In genomic region chr1:92791487-92792058, GRCh38 we compare ENCODE assay signal across 2 cellular contexts.
A peak's percentile ranks its signal among the peaks of the same experiment; 100 is the strongest.
TF ChIP-seq lines count a peak whose summit lies in the region.

No MANE protein-coding gene starts in this region.

TF ChIP-seq in K562, 482 proteins besides CTCF, POLR2A, EP300 and RAD21 (continues in another document):
- TF ChIP-seq RBFOX2 (IDR thresholded peaks at IDR 0.05; ENCODE audit: low read depth, low read length) = no peak
- 0 out of 2 replicates have a peak, but pooled peaks have one; percentile 13 for TF ChIP-seq EHMT2 (IDR thresholded peaks at IDR 0.05)
- TF ChIP-seq, protein P1, sequence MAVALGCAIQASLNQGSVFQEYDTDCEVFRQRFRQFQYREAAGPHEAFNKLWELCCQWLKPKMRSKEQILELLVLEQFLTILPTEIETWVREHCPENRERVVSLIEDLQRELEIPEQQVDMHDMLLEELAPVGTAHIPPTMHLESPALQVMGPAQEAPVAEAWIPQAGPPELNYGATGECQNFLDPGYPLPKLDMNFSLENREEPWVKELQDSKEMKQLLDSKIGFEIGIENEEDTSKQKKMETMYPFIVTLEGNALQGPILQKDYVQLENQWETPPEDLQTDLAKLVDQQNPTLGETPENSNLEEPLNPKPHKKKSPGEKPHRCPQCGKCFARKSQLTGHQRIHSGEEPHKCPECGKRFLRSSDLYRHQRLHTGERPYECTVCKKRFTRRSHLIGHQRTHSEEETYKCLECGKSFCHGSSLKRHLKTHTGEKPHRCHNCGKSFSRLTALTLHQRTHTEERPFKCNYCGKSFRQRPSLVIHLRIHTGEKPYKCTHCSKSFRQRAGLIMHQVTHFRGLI (CRISPR knock-in tag; IDR thresholded peaks at IDR 0.05) = no peak
- peak; percentile 68 for TF ChIP-seq MTA1 (IDR thresholded peaks at IDR 0.05; ENCODE audit: borderline replicate concordance)
- TF ChIP-seq RFX1 (IDR thresholded peaks at IDR 0.05) = peak; percentile 50; the same call in 1 of the 2 replicates
- TF ChIP-seq FOXJ2 (tag; IDR thresholded peaks at IDR 0.05) = peak; percentile 65; the same call in 1 of the 2 replicates
- TF ChIP-seq PRMT5 (CRISPR knock-in tag; IDR thresholded peaks at IDR 0.05) = no peak
- 0 out of 2 replicates have a peak, but pooled peaks have one; percentile 20 for TF ChIP-seq ZC3H11A (IDR thresholded peaks at IDR 0.05; ENCODE audit: low read depth, low read length)
- TF ChIP-seq FOXK2 (conservative IDR thresholded peaks at IDR 0.05 in 1 of 2, IDR thresholded peaks at IDR 0.05 in 1 of 2; ENCODE audit: low read depth in 2 of 2) = peak in 1 of 2 experiments; percentile 48; a peak in 1 of 4 replicates
- TF ChIP-seq TRIM24 (IDR thresholded peaks at IDR 0.05) = 0 out of 4 replicates have a peak, but pooled peaks of 1 of the 2 experiments have one; percentile 9
- TF ChIP-seq ZBTB8A (IDR thresholded peaks at IDR 0.05; ENCODE audit: partially characterized antibody) = no peak
- peak in 1 of 2 experiments; percentile 7; a peak in 1 of 4 replicates for TF ChIP-seq RCOR1 (IDR thresholded peaks at IDR 0.05; ENCODE audit: borderline replicate concordance in 1 of 2, low read depth in 2 of 2, low read length in 2 of 2)
- 0 out of 4 replicates have a peak, but pooled peaks of 1 of the 2 experiments have one; percentile 53 for TF ChIP-seq KDM1A (IDR thresholded peaks at IDR 0.05)
- TF ChIP-seq MAFK (IDR thresholded peaks at IDR 0.05; ENCODE audit: low read length) = 0 out of 2 replicates have a peak, but pooled peaks have one; percentile 3
- TF ChIP-seq MYC (IDR thresholded peaks at IDR 0.05; ENCODE audit: low read depth, low read length) = 0 out of 2 replicates have a peak, but pooled peaks have one; percentile 34
- TF ChIP-seq MYC (CRISPR knock-in tag; IDR thresholded peaks at IDR 0.05; ENCODE audit: borderline replicate concordance, low read depth) = no peak
- peak; percentile 38; the same call in 1 of the 2 replicates for TF ChIP-seq FOXM1 (IDR thresholded peaks at IDR 0.05; ENCODE audit: low read depth)
- no peak for TF ChIP-seq FOXM1 (CRISPR knock-in tag; IDR thresholded peaks at IDR 0.05; ENCODE audit: low read depth)
- peak; percentile 34; the same call in 1 of the 2 replicates for TF ChIP-seq POLR2H (tag; IDR thresholded peaks at IDR 0.05; ENCODE audit: low read depth)
- TF ChIP-seq, protein P2, sequence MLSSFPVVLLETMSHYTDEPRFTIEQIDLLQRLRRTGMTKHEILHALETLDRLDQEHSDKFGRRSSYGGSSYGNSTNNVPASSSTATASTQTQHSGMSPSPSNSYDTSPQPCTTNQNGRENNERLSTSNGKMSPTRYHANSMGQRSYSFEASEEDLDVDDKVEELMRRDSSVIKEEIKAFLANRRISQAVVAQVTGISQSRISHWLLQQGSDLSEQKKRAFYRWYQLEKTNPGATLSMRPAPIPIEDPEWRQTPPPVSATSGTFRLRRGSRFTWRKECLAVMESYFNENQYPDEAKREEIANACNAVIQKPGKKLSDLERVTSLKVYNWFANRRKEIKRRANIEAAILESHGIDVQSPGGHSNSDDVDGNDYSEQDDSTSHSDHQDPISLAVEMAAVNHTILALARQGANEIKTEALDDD (IDR thresholded peaks at IDR 0.05) = no peak
- TF ChIP-seq ARID3B (CRISPR knock-in tag; IDR thresholded peaks at IDR 0.05; ENCODE audit: borderline replicate concordance) = no peak
- no peak for TF ChIP-seq SLC30A9 (CRISPR knock-in tag; IDR thresholded peaks at IDR 0.05)
- peak; percentile 100 for TF ChIP-seq MYNN (IDR thresholded peaks at IDR 0.05)
- peak; percentile 93 for TF ChIP-seq MYNN (CRISPR knock-in tag; IDR thresholded peaks at IDR 0.05)
- TF ChIP-seq MEF2A (IDR thresholded peaks at IDR 0.05; ENCODE audit: control insufficient read depth, low read depth, low read length) = peak; percentile 84
- peak; percentile 45 for TF ChIP-seq KDM5B (IDR thresholded peaks at IDR 0.05; ENCODE audit: insufficient replicate concordance, low read depth, low read length)
- 0 out of 4 replicates have a peak, but pooled peaks of 1 of the 2 experiments have one; percentile 16 for TF ChIP-seq ZMIZ1 (IDR thresholded peaks at IDR 0.05; ENCODE audit: low read depth in 2 of 2, low read length in 2 of 2)

TF ChIP-seq in neural cell, 6 proteins besides CTCF, POLR2A, EP300 and RAD21:
- TF ChIP-seq EZH2 (IDR thresholded peaks at IDR 0.05; ENCODE audit: borderline replicate concordance, insufficient read depth, low read length, poor library complexity, severe bottlenecking) (no peak), SMC3 (conservative IDR thresholded peaks at IDR 0.05; ENCODE audit: poor library complexity) (no peak), MXI1 (conservative IDR thresholded peaks at IDR 0.05; ENCODE audit: poor library complexity, severe bottlenecking) (no peak), POLR2AphosphoS5 (IDR thresholded peaks at IDR 0.05) (no peak), TAF1 (IDR thresholded peaks at IDR 0.05; ENCODE audit: low read depth) (no peak)
- TF ChIP-seq, protein P3, sequence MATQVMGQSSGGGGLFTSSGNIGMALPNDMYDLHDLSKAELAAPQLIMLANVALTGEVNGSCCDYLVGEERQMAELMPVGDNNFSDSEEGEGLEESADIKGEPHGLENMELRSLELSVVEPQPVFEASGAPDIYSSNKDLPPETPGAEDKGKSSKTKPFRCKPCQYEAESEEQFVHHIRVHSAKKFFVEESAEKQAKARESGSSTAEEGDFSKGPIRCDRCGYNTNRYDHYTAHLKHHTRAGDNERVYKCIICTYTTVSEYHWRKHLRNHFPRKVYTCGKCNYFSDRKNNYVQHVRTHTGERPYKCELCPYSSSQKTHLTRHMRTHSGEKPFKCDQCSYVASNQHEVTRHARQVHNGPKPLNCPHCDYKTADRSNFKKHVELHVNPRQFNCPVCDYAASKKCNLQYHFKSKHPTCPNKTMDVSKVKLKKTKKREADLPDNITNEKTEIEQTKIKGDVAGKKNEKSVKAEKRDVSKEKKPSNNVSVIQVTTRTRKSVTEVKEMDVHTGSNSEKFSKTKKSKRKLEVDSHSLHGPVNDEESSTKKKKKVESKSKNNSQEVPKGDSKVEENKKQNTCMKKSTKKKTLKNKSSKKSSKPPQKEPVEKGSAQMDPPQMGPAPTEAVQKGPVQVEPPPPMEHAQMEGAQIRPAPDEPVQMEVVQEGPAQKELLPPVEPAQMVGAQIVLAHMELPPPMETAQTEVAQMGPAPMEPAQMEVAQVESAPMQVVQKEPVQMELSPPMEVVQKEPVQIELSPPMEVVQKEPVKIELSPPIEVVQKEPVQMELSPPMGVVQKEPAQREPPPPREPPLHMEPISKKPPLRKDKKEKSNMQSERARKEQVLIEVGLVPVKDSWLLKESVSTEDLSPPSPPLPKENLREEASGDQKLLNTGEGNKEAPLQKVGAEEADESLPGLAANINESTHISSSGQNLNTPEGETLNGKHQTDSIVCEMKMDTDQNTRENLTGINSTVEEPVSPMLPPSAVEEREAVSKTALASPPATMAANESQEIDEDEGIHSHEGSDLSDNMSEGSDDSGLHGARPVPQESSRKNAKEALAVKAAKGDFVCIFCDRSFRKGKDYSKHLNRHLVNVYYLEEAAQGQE (IDR thresholded peaks at IDR 0.05; ENCODE audit: borderline replicate concordance) = no peak
